Comparison of ENCODE assay signal across 8 cellular contexts in genomic region chr15:50107591-50108408, GRCh38. TPM values are rescaled to one million over a fixed set of nuclear protein-coding genes. Genes with fewer than 3 reads are reported as not detected.
DNase-seq lines count a peak whose midpoint lies in the region; ATAC-seq, FAIRE-seq and TF ChIP-seq lines count a peak whose summit lies in the region.

No MANE protein-coding gene starts in this region.

- H3K36me3 ChIP-seq in esophagus squamous epithelium, result no peaks in the 10 kb centered on the region

- H3K4me1 ChIP-seq in esophagus squamous epithelium, result peaks cover 0 to 20% (median 3%) of the 10 kb centered on the region in 3 donors

- no peaks in the 10 kb centered on the region for H3K27me3 ChIP-seq in esophagus squamous epithelium

- TF ChIP-seq POLR2A in esophagus squamous epithelium (IDR thresholded peaks at IDR 0.05), result no peak

- peak overlapping the region in 3 of 4 donors; percentile 9 to 73 (median 57) for H3K27ac ChIP-seq in esophagus squamous epithelium

- no peak overlapping the region for H3K4me3 Mint-ChIP-seq in glutamatergic neuron (ENCODE audit: unreplicated experiment)

- no peaks in the 10 kb centered on the region for H3K9me3 ChIP-seq in esophagus squamous epithelium

- intact Hi-C loops in esophagus squamous epithelium (cut with DNase I), result no loop called here

- FAIRE-seq in RCC 7860 (lab: Jason Lieb, UNC), result no peak

- no peak overlapping the region for H3K4me3 ChIP-seq in esophagus squamous epithelium

- in situ Hi-C loops in GM13976 (cut with MboI; ENCODE audit: low sequenced_read_pairs, unreplicated experiment), result no loop called here

- DNase-seq in GM13976 (ENCODE audit: low spot score), result peak; percentile 62
- DNase-seq in esophagus squamous epithelium (lab: John Stamatoyannopoulos, UW), result no peak
- no peak for DNase-seq in dermis blood vessel endothelial cell
- no peak for DNase-seq in RCC 7860 (ENCODE audit: low spot score)
- DNase-seq in NCI-H446 treated with DMSO at 0.1 percent for 48 hours (lab: John Stamatoyannopoulos, UW), result no peak
- no peak for DNase-seq in glutamatergic neuron

- peaks cover 4% of the 10 kb centered on the region for H3K4me1 Mint-ChIP-seq in glutamatergic neuron (ENCODE audit: low read depth, unreplicated experiment)

- ATAC-seq in GM21447 (IDR thresholded peaks at IDR 0.05; ENCODE audit: unreplicated experiment) (peak; percentile 98), HG03571 (IDR thresholded peaks at IDR 0.05; ENCODE audit: unreplicated experiment) (peak; percentile 95)

- no peaks in the 10 kb centered on the region for H3K9me3 Mint-ChIP-seq in glutamatergic neuron (ENCODE audit: unreplicated experiment)

- TF ChIP-seq CTCF in GM13976 (IDR thresholded peaks at IDR 0.05; ENCODE audit: borderline replicate concordance, control extremely low read depth, extremely low read depth, insufficient read depth, missing control alignments) (no peak), esophagus squamous epithelium (IDR thresholded peaks at IDR 0.05) (no peak), glutamatergic neuron (IDR thresholded peaks at IDR 0.05; ENCODE audit: partially characterized antibody, unreplicated experiment) (no peak)

- H3K27ac Mint-ChIP-seq in glutamatergic neuron (ENCODE audit: unreplicated experiment), result no peak overlapping the region

- H3K27me3 Mint-ChIP-seq in glutamatergic neuron (ENCODE audit: unreplicated experiment), result no peaks in the 10 kb centered on the region

- no peaks in the 10 kb centered on the region for H3K36me3 Mint-ChIP-seq in glutamatergic neuron (ENCODE audit: unreplicated experiment)

- WGBS in esophagus squamous epithelium, 2 donors, result 56 to 66% methylated on average over 6 of the region's 7 CpGs

RNA-seq across cellular contexts. Expression of gene ATP8B4, which starts 11.2 kb away (rescaled TPM):
- total RNA-seq in esophagus squamous epithelium (1 to 10 TPM in 3 of 4 donors, under 1 TPM in 1; 0.97 to 6.7 (median 2.9) TPM), dermis blood vessel endothelial cell (0.98 and 1.7 TPM in 2 replicates), glutamatergic neuron (ENCODE audit: unreplicated experiment) (not detected)
